8 cellular contexts compared by ENCODE assay signal in genomic region chr17:38605230-38605851, GRCh38. TPM values are rescaled to one million over a fixed set of nuclear protein-coding genes. Genes with fewer than 3 reads are reported as not detected.
DNase-seq lines count a peak whose midpoint lies in the region; ATAC-seq and TF ChIP-seq lines count a peak whose summit lies in the region.

No MANE protein-coding gene starts in this region.

- H3K4me3 ChIP-seq in iPS DF 6.9 (ENCODE audit: low read length) = peak overlapping the region; percentile 43; the same call in 1 of the 2 replicates
- H3K4me3 ChIP-seq in testis = peak overlapping the region; percentile 31 to 45

- DNase-seq in activated CD8-positive, alpha-beta memory T cell treated with anti-CD3 and anti-CD28 coated beads for 24 hours = peak; percentile 60
- DNase-seq in activated CD8-positive, alpha-beta memory T cell treated with anti-CD3 and anti-CD28 coated beads, Interleukin-2, amount 50 U/mL, for 4 hours = no peak
- DNase-seq in iPS DF 6.9 (ENCODE audit: low read depth, low spot score) = no peak
- DNase-seq in testis = no peak
- no peak for DNase-seq in HT-29 (ENCODE audit: low spot score)
- no peak for DNase-seq in HCEC 1CT

- no peak for TF ChIP-seq POLR2A in testis (IDR thresholded peaks at IDR 0.05)

- no peaks in the 10 kb centered on the region for H3K36me3 ChIP-seq in iPS DF 6.9 (ENCODE audit: control insufficient read depth, insufficient read depth, low read length)
- H3K36me3 ChIP-seq in testis (ENCODE audit: low read depth, missing control alignments) = no peaks in the 10 kb centered on the region

- intact Hi-C loops in testis (cut with DNase I; ENCODE audit: low total_unique reads) = no loop called here

- no CpG with 5 or more reads among the region's 49 CpGs for WGBS in iPS DF 6.9 (ENCODE audit: insufficient coverage, insufficient read length)
- 1 to 6% methylated on average over 14 to 32 of the region's 49 CpGs for WGBS in testis, 2 donors

- H3K4me1 ChIP-seq in iPS DF 6.9 (ENCODE audit: control insufficient read depth, insufficient read depth, low read length) = peaks cover 34% of the 10 kb centered on the region
- H3K4me1 ChIP-seq in testis = peaks cover 31% of the 10 kb centered on the region

- TF ChIP-seq CTCF in VCaP (conservative IDR thresholded peaks at IDR 0.05) = no peak
- TF ChIP-seq CTCF in testis (IDR thresholded peaks at IDR 0.05) = no peak

- peak overlapping the region; percentile 88 for H3K27ac ChIP-seq in VCaP
- no peak overlapping the region for H3K27ac ChIP-seq in iPS DF 6.9 (ENCODE audit: low read length)
- H3K27ac ChIP-seq in testis = no peak overlapping the region

- peaks cover 5% of the 10 kb centered on the region; the same call in 1 of the 2 replicates for H3K27me3 ChIP-seq in iPS DF 6.9 (ENCODE audit: control insufficient read depth, insufficient read depth, low read length)
- no peaks in the 10 kb centered on the region for H3K27me3 ChIP-seq in testis

- ATAC-seq in GM18870 (IDR thresholded peaks at IDR 0.05; ENCODE audit: unreplicated experiment) = no peak

- no peaks in the 10 kb centered on the region for H3K9me3 ChIP-seq in iPS DF 6.9 (ENCODE audit: control insufficient read depth, insufficient read depth, low read length)
- H3K9me3 ChIP-seq in testis = no peaks in the 10 kb centered on the region

RNA-seq across cellular contexts. Expression of gene SRCIN1, which starts 0.4 kb away (rescaled TPM):
- total RNA-seq in testis = 1 to 10 TPM; 6.2 to 8.9 TPM
- polyA plus RNA-seq in testis (ENCODE audit: insufficient read depth, low read depth, low replicate concordance) = 3.2 TPM
- 4.9 and 6.0 TPM in 2 replicates for total RNA-seq in HT-29 (2014; rRNA removed; shearing (Covaris generic))
